Comparison of ENCODE assay signal across 1 cellular context in the genomic region with DNA sequence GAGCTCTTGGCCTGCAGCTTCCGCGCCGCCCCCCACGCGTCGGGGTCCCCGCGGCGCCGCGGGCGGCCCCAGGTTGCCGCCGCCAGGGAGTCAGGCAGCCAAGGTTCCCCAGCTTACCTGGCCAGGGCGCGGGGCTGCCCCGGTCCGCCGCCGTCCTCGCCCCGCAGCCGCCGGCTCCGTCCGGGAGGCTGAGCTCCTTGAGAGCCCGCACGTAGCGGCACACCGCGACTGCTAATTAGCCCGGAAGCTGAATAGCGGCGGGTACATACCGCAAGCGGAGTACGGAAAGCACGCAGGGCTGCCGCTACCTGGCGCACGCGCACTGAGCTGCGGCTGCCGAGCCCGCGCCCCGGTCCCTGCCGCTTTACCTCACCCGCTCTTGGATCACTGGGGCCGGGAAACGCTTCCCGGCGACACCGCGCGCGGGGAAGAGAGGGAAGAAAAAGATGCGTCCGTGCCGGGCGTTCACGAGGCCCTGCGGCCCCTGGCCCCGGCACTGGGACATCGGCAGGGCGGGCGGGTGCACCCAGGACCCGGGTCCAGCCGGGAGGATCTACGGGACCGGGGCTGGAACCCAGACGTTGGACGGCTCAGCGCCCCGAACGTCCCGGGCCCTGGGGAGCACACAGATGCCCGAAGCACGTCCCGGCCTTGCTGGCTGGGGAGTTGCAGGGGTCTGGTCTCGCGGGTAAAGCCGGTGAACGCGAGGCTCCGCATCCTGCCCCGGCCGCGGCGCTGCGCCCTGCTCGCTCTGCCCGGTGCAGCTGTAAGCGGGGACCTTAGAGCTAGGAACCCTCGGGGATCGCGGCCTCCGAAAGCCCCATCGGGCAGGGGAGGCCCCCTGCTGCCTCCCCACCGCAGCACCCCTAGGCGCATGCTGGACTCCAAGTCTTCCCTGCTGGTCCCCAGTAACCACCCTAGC.
TF ChIP-seq lines count a peak whose summit lies in the region.

A gene with protein sequence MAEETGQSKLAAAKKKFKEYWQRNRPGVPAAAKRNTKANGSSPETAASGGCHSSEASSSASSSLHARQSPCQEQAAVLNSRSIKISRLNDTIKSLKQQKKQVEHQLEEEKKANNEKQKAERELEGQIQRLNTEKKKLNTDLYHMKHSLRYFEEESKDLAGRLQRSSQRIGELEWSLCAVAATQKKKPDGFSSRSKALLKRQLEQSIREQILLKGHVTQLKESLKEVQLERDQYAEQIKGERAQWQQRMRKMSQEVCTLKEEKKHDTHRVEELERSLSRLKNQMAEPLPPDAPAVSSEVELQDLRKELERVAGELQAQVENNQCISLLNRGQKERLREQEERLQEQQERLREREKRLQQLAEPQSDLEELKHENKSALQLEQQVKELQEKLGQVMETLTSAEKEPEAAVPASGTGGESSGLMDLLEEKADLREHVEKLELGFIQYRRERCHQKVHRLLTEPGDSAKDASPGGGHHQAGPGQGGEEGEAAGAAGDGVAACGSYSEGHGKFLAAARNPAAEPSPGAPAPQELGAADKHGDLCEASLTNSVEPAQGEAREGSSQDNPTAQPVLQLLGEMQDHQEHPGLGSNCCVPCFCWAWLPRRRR (minus strand): TSS at position 253 of the 922 bp plus-strand sequence. CDS start 47,739 bp downstream, outside the sequence.

TF ChIP-seq in A549, 52 proteins besides CTCF, POLR2A, EP300 and RAD21 (continued from another document):
- TF ChIP-seq, protein P1, sequence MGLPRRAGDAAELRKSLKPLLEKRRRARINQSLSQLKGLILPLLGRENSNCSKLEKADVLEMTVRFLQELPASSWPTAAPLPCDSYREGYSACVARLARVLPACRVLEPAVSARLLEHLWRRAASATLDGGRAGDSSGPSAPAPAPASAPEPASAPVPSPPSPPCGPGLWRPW (IDR thresholded peaks at IDR 0.05): no peak
- no peak for TF ChIP-seq HEYL (CRISPR knock-in tag; IDR thresholded peaks at IDR 0.05)
- no peak for TF ChIP-seq NPAS2 (CRISPR knock-in tag; IDR thresholded peaks at IDR 0.05; ENCODE audit: borderline replicate concordance)
- no peak for TF ChIP-seq POLR2AphosphoS2 (conservative IDR thresholded peaks at IDR 0.05; ENCODE audit: low read length)
- TF ChIP-seq KDM1A (IDR thresholded peaks at IDR 0.05; ENCODE audit: low read depth): no peak
- TF ChIP-seq MYC (IDR thresholded peaks at IDR 0.05; ENCODE audit: borderline replicate concordance, low read length): no peak
- no peak for TF ChIP-seq GATA3 (IDR thresholded peaks at IDR 0.05; ENCODE audit: borderline replicate concordance)
- TF ChIP-seq FOXS1 (CRISPR knock-in tag; IDR thresholded peaks at IDR 0.05): no peak
- TF ChIP-seq CHD2 (IDR thresholded peaks at IDR 0.05; ENCODE audit: low read length, partially characterized antibody): no peak
- no peak for TF ChIP-seq CEBPB (IDR thresholded peaks at IDR 0.05)
- TF ChIP-seq HOXA7 (CRISPR knock-in tag; IDR thresholded peaks at IDR 0.05): no peak
- TF ChIP-seq, protein P2, sequence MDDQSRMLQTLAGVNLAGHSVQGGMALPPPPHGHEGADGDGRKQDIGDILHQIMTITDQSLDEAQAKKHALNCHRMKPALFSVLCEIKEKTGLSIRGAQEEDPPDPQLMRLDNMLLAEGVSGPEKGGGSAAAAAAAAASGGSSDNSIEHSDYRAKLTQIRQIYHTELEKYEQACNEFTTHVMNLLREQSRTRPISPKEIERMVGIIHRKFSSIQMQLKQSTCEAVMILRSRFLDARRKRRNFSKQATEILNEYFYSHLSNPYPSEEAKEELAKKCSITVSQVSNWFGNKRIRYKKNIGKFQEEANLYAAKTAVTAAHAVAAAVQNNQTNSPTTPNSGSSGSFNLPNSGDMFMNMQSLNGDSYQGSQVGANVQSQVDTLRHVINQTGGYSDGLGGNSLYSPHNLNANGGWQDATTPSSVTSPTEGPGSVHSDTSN (IDR thresholded peaks at IDR 0.05): no peak
- TF ChIP-seq KDM5A (IDR thresholded peaks at IDR 0.05): no peak
- no peak for TF ChIP-seq EHF (CRISPR knock-in tag; IDR thresholded peaks at IDR 0.05)
- TF ChIP-seq ESRRA (IDR thresholded peaks at IDR 0.05; ENCODE audit: borderline replicate concordance, low read length): no peak
- TF ChIP-seq RCOR1 (IDR thresholded peaks at IDR 0.05; ENCODE audit: low read depth, low read length): no peak
- no peak for TF ChIP-seq EHMT2 (IDR thresholded peaks at IDR 0.05; ENCODE audit: low read depth)
- TF ChIP-seq, protein P3, sequence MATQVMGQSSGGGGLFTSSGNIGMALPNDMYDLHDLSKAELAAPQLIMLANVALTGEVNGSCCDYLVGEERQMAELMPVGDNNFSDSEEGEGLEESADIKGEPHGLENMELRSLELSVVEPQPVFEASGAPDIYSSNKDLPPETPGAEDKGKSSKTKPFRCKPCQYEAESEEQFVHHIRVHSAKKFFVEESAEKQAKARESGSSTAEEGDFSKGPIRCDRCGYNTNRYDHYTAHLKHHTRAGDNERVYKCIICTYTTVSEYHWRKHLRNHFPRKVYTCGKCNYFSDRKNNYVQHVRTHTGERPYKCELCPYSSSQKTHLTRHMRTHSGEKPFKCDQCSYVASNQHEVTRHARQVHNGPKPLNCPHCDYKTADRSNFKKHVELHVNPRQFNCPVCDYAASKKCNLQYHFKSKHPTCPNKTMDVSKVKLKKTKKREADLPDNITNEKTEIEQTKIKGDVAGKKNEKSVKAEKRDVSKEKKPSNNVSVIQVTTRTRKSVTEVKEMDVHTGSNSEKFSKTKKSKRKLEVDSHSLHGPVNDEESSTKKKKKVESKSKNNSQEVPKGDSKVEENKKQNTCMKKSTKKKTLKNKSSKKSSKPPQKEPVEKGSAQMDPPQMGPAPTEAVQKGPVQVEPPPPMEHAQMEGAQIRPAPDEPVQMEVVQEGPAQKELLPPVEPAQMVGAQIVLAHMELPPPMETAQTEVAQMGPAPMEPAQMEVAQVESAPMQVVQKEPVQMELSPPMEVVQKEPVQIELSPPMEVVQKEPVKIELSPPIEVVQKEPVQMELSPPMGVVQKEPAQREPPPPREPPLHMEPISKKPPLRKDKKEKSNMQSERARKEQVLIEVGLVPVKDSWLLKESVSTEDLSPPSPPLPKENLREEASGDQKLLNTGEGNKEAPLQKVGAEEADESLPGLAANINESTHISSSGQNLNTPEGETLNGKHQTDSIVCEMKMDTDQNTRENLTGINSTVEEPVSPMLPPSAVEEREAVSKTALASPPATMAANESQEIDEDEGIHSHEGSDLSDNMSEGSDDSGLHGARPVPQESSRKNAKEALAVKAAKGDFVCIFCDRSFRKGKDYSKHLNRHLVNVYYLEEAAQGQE (IDR thresholded peaks at IDR 0.05): 0 out of 2 replicates have a peak, but pooled peaks have one; percentile 28
- TF ChIP-seq, protein P4, sequence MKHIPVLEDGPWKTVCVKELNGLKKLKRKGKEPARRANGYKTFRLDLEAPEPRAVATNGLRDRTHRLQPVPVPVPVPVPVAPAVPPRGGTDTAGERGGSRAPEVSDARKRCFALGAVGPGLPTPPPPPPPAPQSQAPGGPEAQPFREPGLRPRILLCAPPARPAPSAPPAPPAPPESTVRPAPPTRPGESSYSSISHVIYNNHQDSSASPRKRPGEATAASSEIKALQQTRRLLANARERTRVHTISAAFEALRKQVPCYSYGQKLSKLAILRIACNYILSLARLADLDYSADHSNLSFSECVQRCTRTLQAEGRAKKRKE (CRISPR knock-in tag; IDR thresholded peaks at IDR 0.05; ENCODE audit: low read depth): no peak
- TF ChIP-seq HDAC2 (IDR thresholded peaks at IDR 0.05): no peak
- TF ChIP-seq, protein P5, sequence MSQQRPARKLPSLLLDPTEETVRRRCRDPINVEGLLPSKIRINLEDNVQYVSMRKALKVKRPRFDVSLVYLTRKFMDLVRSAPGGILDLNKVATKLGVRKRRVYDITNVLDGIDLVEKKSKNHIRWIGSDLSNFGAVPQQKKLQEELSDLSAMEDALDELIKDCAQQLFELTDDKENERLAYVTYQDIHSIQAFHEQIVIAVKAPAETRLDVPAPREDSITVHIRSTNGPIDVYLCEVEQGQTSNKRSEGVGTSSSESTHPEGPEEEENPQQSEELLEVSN (IDR thresholded peaks at IDR 0.05; ENCODE audit: borderline replicate concordance, low read depth): peak; percentile 63; the same call in 1 of the 2 replicates
- TF ChIP-seq TFCP2L1 (CRISPR knock-in tag; IDR thresholded peaks at IDR 0.05): 0 out of 2 replicates have a peak, but pooled peaks have one; percentile 40
- TF ChIP-seq ZSCAN20 (CRISPR knock-in tag; IDR thresholded peaks at IDR 0.05): no peak
- no peak for TF ChIP-seq FOSB (CRISPR knock-in tag; IDR thresholded peaks at IDR 0.05)
- no peak for TF ChIP-seq ZC3H11A (IDR thresholded peaks at IDR 0.05)
- TF ChIP-seq, protein P6, sequence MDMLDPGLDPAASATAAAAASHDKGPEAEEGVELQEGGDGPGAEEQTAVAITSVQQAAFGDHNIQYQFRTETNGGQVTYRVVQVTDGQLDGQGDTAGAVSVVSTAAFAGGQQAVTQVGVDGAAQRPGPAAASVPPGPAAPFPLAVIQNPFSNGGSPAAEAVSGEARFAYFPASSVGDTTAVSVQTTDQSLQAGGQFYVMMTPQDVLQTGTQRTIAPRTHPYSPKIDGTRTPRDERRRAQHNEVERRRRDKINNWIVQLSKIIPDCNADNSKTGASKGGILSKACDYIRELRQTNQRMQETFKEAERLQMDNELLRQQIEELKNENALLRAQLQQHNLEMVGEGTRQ (IDR thresholded peaks at IDR 0.05): no peak
TF ChIP-seq in A549: peak in this region for 6.
